Comparison of ENCODE assay signal across 20 cellular contexts in genomic region chr15:99117563-99118257, GRCh38.
"Had no signal": no experiment of that assay in that cellular context is flagged by ENCODE, and none has a peak within 500 bp of the region (broad histone marks: within the 10 kb centered on the region; RNA-seq: fewer than 3 reads in every experiment).

No MANE protein-coding gene starts in this region.

- H3K4me3 ChIP-seq: prostate gland, SJSA1, upper lobe of left lung had no signal

- H3K9me3 Mint-ChIP-seq: activated naive CD4-positive, alpha-beta T cell treated with anti-CD3 and anti-CD28 coated beads, Interleukin-2, amount 50 U/mL, for 72 hours; activated T-cell treated with anti-CD3 and anti-CD28 coated beads, Interleukin-2, amount 50 U/mL, for 4 hours; naive thymus-derived CD4-positive, alpha-beta T cell; T-helper 2 cell treated with Interferon-gamma antibody and Interleukin-4, amounts not matched to agents 5 μg/mL and 100 μg/mL, for 36 hours had no signal

- H3K36me3 ChIP-seq: brain microvascular endothelial cell had no signal

- DNase-seq: activated CD4-positive, alpha-beta T cell treated with anti-CD3 and anti-CD28 coated beads, Interleukin-2, amount 50 U/mL, for 4 hours; activated CD4-positive, CD25-positive, alpha-beta regulatory T cell treated with anti-CD3 and anti-CD28 coated beads, Interleukin-2, amount 50 U/mL, for 72 hours; activated effector memory CD4-positive, alpha-beta T cell treated with anti-CD3 and anti-CD28 coated beads, Interleukin-2, amount 50 U/mL, for 16 hours; activated T-cell treated with anti-CD3 and anti-CD28 coated beads, Interleukin-2, amount 50 U/mL, for 4 hours; amniotic stem cell; brain microvascular endothelial cell; foreskin melanocyte; midbrain; naive thymus-derived CD4-positive, alpha-beta T cell; occipital lobe; stimulated activated CD4-positive, alpha-beta T cell treated with anti-CD3 and anti-CD28 coated beads, Interleukin-15, amount 100 ng/mL, for 24 hours; stimulated activated CD4-positive, alpha-beta T cell treated with anti-CD3 and anti-CD28 coated beads, Interleukin-4, amount 100 ng/mL, for 4 hours; SW 1271; upper lobe of left lung had no signal

- H3K27me3 ChIP-seq: brain microvascular endothelial cell, SJSA1, upper lobe of left lung had no signal

- H3K4me3 Mint-ChIP-seq: activated T-cell treated with anti-CD3 and anti-CD28 coated beads, Interleukin-2, amount 50 U/mL, for 4 hours; naive thymus-derived CD4-positive, alpha-beta T cell; T-helper 2 cell treated with Interferon-gamma antibody and Interleukin-4, amounts not matched to agents 5 μg/mL and 100 μg/mL, for 36 hours had no signal

- FAIRE-seq: endometrium, keratinocyte had no signal

- H3K36me3 Mint-ChIP-seq: activated naive CD4-positive, alpha-beta T cell treated with anti-CD3 and anti-CD28 coated beads, Interleukin-2, amount 50 U/mL, for 72 hours; naive thymus-derived CD4-positive, alpha-beta T cell had no signal

- H3K27ac ChIP-seq: brain microvascular endothelial cell, prostate gland, SJSA1, upper lobe of left lung had no signal

- H3K27ac Mint-ChIP-seq: T-helper 2 cell treated with Interferon-gamma antibody and Interleukin-4, amounts not matched to agents 5 μg/mL and 100 μg/mL, for 36 hours had no signal

- H3K4me1 ChIP-seq: prostate gland had no signal

- ATAC-seq: activated naive CD4-positive, alpha-beta T cell treated with anti-CD3 and anti-CD28 coated beads, Interleukin-2, amount 50 U/mL, for 72 hours; activated T-cell treated with anti-CD3 and anti-CD28 coated beads, Interleukin-2, amount 50 U/mL, for 4 hours; naive thymus-derived CD4-positive, alpha-beta T cell had no signal

- H3K9me3 ChIP-seq: prostate gland, SJSA1, upper lobe of left lung had no signal
